Comparison of ENCODE assay signal across 16 cellular contexts in genomic region chr2:121906170-121906569, GRCh38.
DNase-seq lines count a peak whose midpoint lies in the region; ATAC-seq and TF ChIP-seq lines count a peak whose summit lies in the region.
"Had no signal": no experiment of that assay in that cellular context is flagged by ENCODE, and none has a peak within 500 bp of the region (broad histone marks: within the 10 kb centered on the region; RNA-seq: fewer than 3 reads in every experiment).

No MANE protein-coding gene starts in this region.

- ATAC-seq in Right ventricle myocardium superior (ENCODE audit: poor library complexity) = peak; percentile 41
- ATAC-seq in left ventricle myocardium superior = peak; percentile 42
- no peak for ATAC-seq in GM21717 (IDR thresholded peaks at IDR 0.05; ENCODE audit: unreplicated experiment)
- ATAC-seq in activated CD8-positive, alpha-beta T cell treated with anti-CD3 and anti-CD28 coated beads for 36 hours = no peak

- no peak overlapping the region for H3K4me2 ChIP-seq in GM23248 (ENCODE audit: unreplicated experiment)

- no peak overlapping the region for H2AFZ ChIP-seq in GM23248

- 0 out of 2 replicates have a peak, but pooled peaks cover 8% of the 10 kb centered on the region for H3K4me1 ChIP-seq in GM23248 (ENCODE audit: insufficient read depth)

- no peak for TF ChIP-seq CTCF in activated CD8-positive, alpha-beta T cell treated with anti-CD3 and anti-CD28 coated beads for 36 hours (IDR thresholded peaks at IDR 0.05)

- CTCF ChIA-PET in activated CD8-positive, alpha-beta T cell treated with anti-CD3 and anti-CD28 coated beads for 36 hours (lab: Charles Lee) = interaction anchor here (0.8 kb wide), 1 partner anchor 9 kb away, joined by 3 read pairs; no protein-coding TSS in a partner anchor

- H3K79me2 ChIP-seq in GM23248 (ENCODE audit: insufficient read depth) = peaks cover 14% of the 10 kb centered on the region; the same call in 1 of the 2 replicates

- H3K9ac ChIP-seq in GM23248 = no peak overlapping the region

- no peak for DNase-seq in Right ventricle myocardium superior
- no peak for DNase-seq in cardiac septum (ENCODE audit: low spot score)
- peak; percentile 22 for DNase-seq in GM23248
- no peak for DNase-seq in left ventricle myocardium superior
- DNase-seq in posterior vena cava (ENCODE audit: low spot score) = peak; percentile 40
- no peak for DNase-seq in activated CD8-positive, alpha-beta T cell treated with anti-CD3 and anti-CD28 coated beads for 36 hours
- DNase-seq: C1 segment of cervical spinal cord; Calu3; CD4-positive, alpha-beta memory T cell; COR-L47; DMS53; DMS79 treated with DMSO at 0.1 percent for 48 hours; GF-D8; H7; HCEC 1CT had no signal

- 20 to 30% methylated on average over 9 to 11 of the region's 11 CpGs for WGBS in GM23248 (ENCODE audit: low coverage in 1 of 2, low lambda C conversion rate in 2 of 2, missing lambda C conversion rate in 2 of 2), 2 experiments

- H3K27ac Mint-ChIP-seq in activated CD8-positive, alpha-beta T cell treated with anti-CD3 and anti-CD28 coated beads for 36 hours = no peak overlapping the region
- H3K27ac Mint-ChIP-seq: CD4-positive, alpha-beta memory T cell had no signal

- H3K36me3 Mint-ChIP-seq in activated CD8-positive, alpha-beta T cell treated with anti-CD3 and anti-CD28 coated beads for 36 hours (ENCODE audit: low read depth) = no peaks in the 10 kb centered on the region
- H3K36me3 Mint-ChIP-seq: CD4-positive, alpha-beta memory T cell had no signal

- H3K4me1 Mint-ChIP-seq in activated CD8-positive, alpha-beta T cell treated with anti-CD3 and anti-CD28 coated beads for 36 hours (ENCODE audit: low read depth) = no peaks in the 10 kb centered on the region
- H3K4me1 Mint-ChIP-seq: CD4-positive, alpha-beta memory T cell had no signal

- POLR2A ChIA-PET in activated CD8-positive, alpha-beta T cell treated with anti-CD3 and anti-CD28 coated beads for 36 hours (lab: Charles Lee) = no interaction called here

- no peaks in the 10 kb centered on the region for H3K36me3 ChIP-seq in GM23248 (ENCODE audit: low read depth)

- no peaks in the 10 kb centered on the region for H3K9me2 ChIP-seq in GM23248 (ENCODE audit: insufficient read depth)

- intact Hi-C loops in Right ventricle myocardium superior (cut with DNase I) (no loop called here), cardiac septum (cut with DNase I) (no loop called here), left ventricle myocardium superior (cut with micrococcal nuclease) (no loop called here), posterior vena cava (cut with DNase I) (no loop called here)
- intact Hi-C loops in activated CD8-positive, alpha-beta T cell treated with anti-CD3 and anti-CD28 coated beads for 36 hours (cut with micrococcal nuclease) = no loop called here

- no peaks in the 10 kb centered on the region for H3K27me3 ChIP-seq in GM23248 (replicated peaks; ENCODE audit: insufficient read depth)

- H3K4me3 Mint-ChIP-seq in activated CD8-positive, alpha-beta T cell treated with anti-CD3 and anti-CD28 coated beads for 36 hours = no peak overlapping the region
- H3K4me3 Mint-ChIP-seq: CD4-positive, alpha-beta memory T cell had no signal

- peaks cover 12% of the 10 kb centered on the region; the same call in 1 of the 2 replicates for H3F3A ChIP-seq in GM23248 (ENCODE audit: insufficient read depth)

- no peaks in the 10 kb centered on the region for H3K9me3 ChIP-seq in GM23248 (ENCODE audit: low read depth)

- no peaks in the 10 kb centered on the region for H3K27me3 Mint-ChIP-seq in activated CD8-positive, alpha-beta T cell treated with anti-CD3 and anti-CD28 coated beads for 36 hours

- H3K27ac ChIP-seq in GM23248 = no peak overlapping the region

- no peaks in the 10 kb centered on the region for H3K9me3 Mint-ChIP-seq in activated CD8-positive, alpha-beta T cell treated with anti-CD3 and anti-CD28 coated beads for 36 hours
- H3K9me3 Mint-ChIP-seq: CD4-positive, alpha-beta memory T cell had no signal

- in situ Hi-C loops in GM23248 (cut with MboI) = no loop called here

- no peak overlapping the region for H3K4me3 ChIP-seq in GM23248

- H4K20me1 ChIP-seq in GM23248 (ENCODE audit: insufficient read depth) = no peaks in the 10 kb centered on the region

Comparison
In these comparisons a context has a peak if more than half of its experiments do, and no peak if none do; other contexts are left out.
1. ATAC-seq: peak in Right ventricle myocardium superior (single experiment) and left ventricle myocardium superior (single experiment); none in GM21717 (single experiment) and activated CD8-positive, alpha-beta T cell treated with anti-CD3 and anti-CD28 coated beads for 36 hours (single experiment).
2. DNase-seq: peak in GM23248 (single experiment) and posterior vena cava (single experiment); none in Right ventricle myocardium superior (single experiment), cardiac septum (single experiment), left ventricle myocardium superior (single experiment) and activated CD8-positive, alpha-beta T cell treated with anti-CD3 and anti-CD28 coated beads for 36 hours (single experiment).